Comparison of ENCODE assay signal across 8 cellular contexts in genomic region chr5:91332267-91333044, GRCh38. TPM values are rescaled to one million over a fixed set of nuclear protein-coding genes. Genes with fewer than 3 reads are reported as not detected.
DNase-seq lines count a peak whose midpoint lies in the region; ATAC-seq and TF ChIP-seq lines count a peak whose summit lies in the region.

No MANE protein-coding gene starts in this region.

- no peaks in the 10 kb centered on the region for H3K27me3 Mint-ChIP-seq in activated CD8-positive, alpha-beta T cell treated with anti-CD3 and anti-CD28 coated beads, Interleukin-2, amount 10 ng/mL, durations not matched to agents 7 days and 5 days (ENCODE audit: low read depth)
- no peaks in the 10 kb centered on the region for H3K27me3 Mint-ChIP-seq in natural killer cell (ENCODE audit: low read depth in 2 of 2)

- intact Hi-C loops in natural killer cell (cut with micrococcal nuclease) = loop anchor here (1.0 kb wide), 1 partner anchor 18 kb away; no protein-coding TSS in a partner anchor

- ATAC-seq in GM19025 (IDR thresholded peaks at IDR 0.05; ENCODE audit: low read depth, unreplicated experiment) (peak; percentile 81), HG03342 (IDR thresholded peaks at IDR 0.05; ENCODE audit: unreplicated experiment) (peak; percentile 43), natural killer cell (peak; percentile 71 to 94 (median 83)), GM21515 (IDR thresholded peaks at IDR 0.05; ENCODE audit: unreplicated experiment) (no peak)
- peak; percentile 69 for ATAC-seq in activated CD8-positive, alpha-beta T cell treated with anti-CD3 and anti-CD28 coated beads, Interleukin-2, amount 10 ng/mL, durations not matched to agents 7 days and 5 days

- no peaks in the 10 kb centered on the region for H3K9me3 Mint-ChIP-seq in activated CD8-positive, alpha-beta T cell treated with anti-CD3 and anti-CD28 coated beads, Interleukin-2, amount 10 ng/mL, durations not matched to agents 7 days and 5 days (ENCODE audit: insufficient read depth)
- no peaks in the 10 kb centered on the region for H3K9me3 Mint-ChIP-seq in natural killer cell

- no peaks in the 10 kb centered on the region for H3K36me3 Mint-ChIP-seq in activated CD8-positive, alpha-beta T cell treated with anti-CD3 and anti-CD28 coated beads, Interleukin-2, amount 10 ng/mL, durations not matched to agents 7 days and 5 days (ENCODE audit: low read depth)
- no peaks in the 10 kb centered on the region for H3K36me3 Mint-ChIP-seq in natural killer cell

- H3K27ac ChIP-seq in substantia nigra (ENCODE audit: low read depth, low read length, poor library complexity, severe bottlenecking) = no peak overlapping the region

- no peak overlapping the region for H3K4me3 Mint-ChIP-seq in activated CD8-positive, alpha-beta T cell treated with anti-CD3 and anti-CD28 coated beads, Interleukin-2, amount 10 ng/mL, durations not matched to agents 7 days and 5 days
- peak overlapping the region; percentile 1 for H3K4me3 Mint-ChIP-seq in natural killer cell

- no peak for TF ChIP-seq CTCF in natural killer cell (IDR thresholded peaks at IDR 0.05)

- peaks cover 30% of the 10 kb centered on the region for H3K4me1 Mint-ChIP-seq in activated CD8-positive, alpha-beta T cell treated with anti-CD3 and anti-CD28 coated beads, Interleukin-2, amount 10 ng/mL, durations not matched to agents 7 days and 5 days (ENCODE audit: low read depth)
- peaks cover 17 to 22% of the 10 kb centered on the region in 2 donors for H3K4me1 Mint-ChIP-seq in natural killer cell

- peak overlapping the region; percentile 19 for H3K27ac Mint-ChIP-seq in activated CD8-positive, alpha-beta T cell treated with anti-CD3 and anti-CD28 coated beads, Interleukin-2, amount 10 ng/mL, durations not matched to agents 7 days and 5 days
- peak overlapping the region; percentile 41 to 59 for H3K27ac Mint-ChIP-seq in natural killer cell

- peak; percentile 44 for DNase-seq in activated CD8-positive, alpha-beta T cell treated with anti-CD3 and anti-CD28 coated beads, Interleukin-2, amount 10 ng/mL, durations not matched to agents 7 days and 5 days
- DNase-seq in natural killer cell = no peak
- no peak for DNase-seq in substantia nigra (lab: John Stamatoyannopoulos, UW)
- DNase-seq in NOMO-1 treated with dmso at 0.1 percent for 144 hours (lab: John Stamatoyannopoulos, UW; ENCODE audit: unreplicated experiment) = no peak
- DNase-seq in middle frontal gyrus (ENCODE audit: extremely low spot score, low spot score) = no peak

- POLR2A ChIA-PET in activated CD8-positive, alpha-beta T cell treated with anti-CD3 and anti-CD28 coated beads, Interleukin-2, amount 10 ng/mL, durations not matched to agents 7 days and 5 days (lab: Charles Lee) = interaction anchor here (1.0 to 1.9 kb wide), 3 partner anchors 19 to 51 kb away, joined by 3 to 12 read pairs (median 4); partner anchors contain the start of gene ARRDC3

- CTCF ChIA-PET in activated CD8-positive, alpha-beta T cell treated with anti-CD3 and anti-CD28 coated beads, Interleukin-2, amount 10 ng/mL, durations not matched to agents 7 days and 5 days (lab: Charles Lee) = interaction anchor here (0.7 to 1.2 kb wide), 2 partner anchors 53 to 54 kb away, joined by 3 to 4 read pairs; no protein-coding TSS in a partner anchor

RNA-seq across cellular contexts. Expression of gene ARRDC3, which starts 50.7 kb away (rescaled TPM):
- 10 to 100 TPM; 36.5 to 37.1 TPM for total RNA-seq in activated CD8-positive, alpha-beta T cell treated with anti-CD3 and anti-CD28 coated beads, Interleukin-2, amount 10 ng/mL, durations not matched to agents 7 days and 5 days
- total RNA-seq in natural killer cell = 100 to 1,000 TPM; 117 to 375 (median 133) TPM
